ENCODE assay signal across 8 cellular contexts in genomic region chr4:118034061-118034785, GRCh38. TPM values are rescaled to one million over a fixed set of nuclear protein-coding genes. Genes with fewer than 3 reads are reported as not detected.
DNase-seq lines count a peak whose midpoint lies in the region; ATAC-seq and TF ChIP-seq lines count a peak whose summit lies in the region.

Gene NDST3 (plus strand): TSS chr4:118034486. CDS start chr4:118053911, 19,425 bp downstream.

- DNase-seq in DMS53 treated with DMSO at 0.1 percent for 48 hours (lab: John Stamatoyannopoulos, UW; ENCODE audit: unreplicated experiment) (peak; percentile 82), Kasumi-1 (lab: John Stamatoyannopoulos, UW) (peak; percentile 86 to 87), SIG-M5 (lab: John Stamatoyannopoulos, UW) (peak; percentile 33), dermis blood vessel endothelial cell (peak; percentile 60), lower lobe of right lung (peak; percentile 64), transverse colon (peak; percentile 39), posterior vena cava (ENCODE audit: low spot score) (no peak)

- H3K27me3 ChIP-seq in lower lobe of right lung (ENCODE audit: low read depth) (peaks cover 38% of the 10 kb centered on the region), transverse colon (peaks cover 45% of the 10 kb centered on the region)

- no peaks in the 10 kb centered on the region for H3K9me3 ChIP-seq in lower lobe of right lung
- no peaks in the 10 kb centered on the region for H3K9me3 ChIP-seq in transverse colon

- ATAC-seq in GM21390 (IDR thresholded peaks at IDR 0.05; ENCODE audit: unreplicated experiment) (peak; percentile 51), lower lobe of right lung (peak; percentile 83 to 89)

- H3K4me1 ChIP-seq in lower lobe of right lung (no peaks in the 10 kb centered on the region), transverse colon (peaks cover 0 to 13% (median 3%) of the 10 kb centered on the region in 4 donors)

- TF ChIP-seq CTCF in lower lobe of right lung (IDR thresholded peaks at IDR 0.05) = peak; percentile 16
- TF ChIP-seq CTCF in transverse colon (IDR thresholded peaks at IDR 0.05) = peak in 2 of 5 experiments; percentile 25 to 35

- no peak for TF ChIP-seq EP300 in transverse colon (IDR thresholded peaks at IDR 0.05; ENCODE audit: low read depth)

- H3K4me3 ChIP-seq in lower lobe of right lung (peak within 1 kb of the TSS; percentile 49), transverse colon (peak within 1 kb of the TSS; percentile 12 to 54 (median 40))

- intact Hi-C loops in lower lobe of right lung (cut with DNase I) = no loop called here
- intact Hi-C loops in transverse colon (cut with DNase I; ENCODE audit: low total_unique reads) = no loop called here
- intact Hi-C loops in posterior vena cava (cut with DNase I) = no loop called here

- in situ Hi-C loops in transverse colon (cut with MboI; ENCODE audit: low pct_ligation_motif_present in 1 of 4, low pct_unique_long_range_greater_than_20kb in 1 of 4, low sequenced_read_pairs in 3 of 4) = no loop called here

- H3K27ac ChIP-seq in lower lobe of right lung = no peak within 1 kb of the TSS
- H3K27ac ChIP-seq in transverse colon = peak within 1 kb of the TSS in 3 of 4 donors; percentile 23 to 72 (median 61)

- no peak for TF ChIP-seq POLR2A in transverse colon (IDR thresholded peaks at IDR 0.05)

- H3K36me3 ChIP-seq in lower lobe of right lung (no peaks in the 10 kb centered on the region), transverse colon (no peaks in the 10 kb centered on the region)

- WGBS in transverse colon (ENCODE audit: low coverage in 1 of 2), 2 donors = 22 to 37% methylated on average over 6 to 11 of the region's 11 CpGs

RNA-seq across cellular contexts. Expression of gene NDST3, which starts in this region (rescaled TPM):
- total RNA-seq in dermis blood vessel endothelial cell (6.5 and 6.9 TPM in 2 replicates), lower lobe of right lung (0.06 TPM), transverse colon (1 to 10 TPM in 1 of 4 donors, under 1 TPM in 1, not detected in 2; 0.14 to 1.5 TPM), posterior vena cava (under 1 TPM in 1 of 2 donors, not detected in 1; 0.10 TPM)

Comparison
In these comparisons a context has a peak if more than half of its experiments do, and no peak if none do; other contexts are left out.
1. Peak in DNase-seq, ATAC-seq and H3K4me3 ChIP-seq in lower lobe of right lung; RNA of the gene not detected or under 1 TPM.